In the genomic region with DNA sequence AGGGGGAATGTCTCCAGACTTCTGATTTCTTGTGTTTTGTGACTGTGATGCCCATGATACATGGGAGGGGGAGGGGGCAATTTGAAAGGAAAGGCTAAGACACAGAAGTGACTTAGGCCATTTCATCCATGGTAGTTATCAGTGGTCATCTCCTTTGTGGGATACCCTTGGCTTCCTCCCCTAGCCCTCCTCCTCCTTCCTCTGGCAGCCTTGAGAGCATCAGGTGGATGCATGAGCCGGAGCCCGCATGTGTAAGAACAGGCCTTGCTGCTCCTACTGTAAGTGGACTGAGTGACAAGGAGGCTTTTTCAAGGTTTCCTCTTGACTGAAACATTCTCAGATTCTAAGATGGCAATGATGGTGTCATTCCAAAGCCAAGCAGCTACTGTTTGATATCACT, we compare ENCODE assay signal across 9 cellular contexts. TPM values are rescaled to one million over a fixed set of nuclear protein-coding genes. Genes with fewer than 3 reads are reported as not detected.
DNase-seq lines count a peak whose midpoint lies in the region; ATAC-seq and TF ChIP-seq lines count a peak whose summit lies in the region.
"Had no signal": no experiment of that assay in that cellular context is flagged by ENCODE, and none has a peak within 500 bp of the region (broad histone marks: within the 10 kb centered on the region; RNA-seq: fewer than 3 reads in every experiment).

No MANE protein-coding gene starts in this region.

- H3K9ac ChIP-seq in ES-I3 (ENCODE audit: low read depth, low read length) (peak overlapping the region; percentile 87; the same call in 1 of the 2 replicates), MM.1S (ENCODE audit: low read length) (no peak overlapping the region)

- no peak overlapping the region for H2AFZ ChIP-seq in MM.1S (ENCODE audit: low read length)
- no peak overlapping the region for H2AFZ ChIP-seq in neuron (ENCODE audit: low read depth, low read length)

- H4K20me1 ChIP-seq in MM.1S (ENCODE audit: insufficient read depth, low read length) = peaks cover 3% of the 10 kb centered on the region; the same call in 1 of the 2 replicates

- intact Hi-C loops in body of pancreas (cut with DNase I) = no loop called here

- 0 out of 2 replicates have a peak, but pooled peaks cover 10% of the 10 kb centered on the region for H3F3A ChIP-seq in MM.1S (ENCODE audit: insufficient read depth, low read length)

- H3K9me3 ChIP-seq in ES-I3 (ENCODE audit: control insufficient read depth, insufficient read depth, low read length) (no peaks in the 10 kb centered on the region), MM.1S (replicated peaks; ENCODE audit: insufficient read depth, low read length) (no peaks in the 10 kb centered on the region), neuron (ENCODE audit: low read length) (no peaks in the 10 kb centered on the region), body of pancreas (no peaks in the 10 kb centered on the region)

- H3K79me2 ChIP-seq in MM.1S (ENCODE audit: low read length) = no peaks in the 10 kb centered on the region

- TF ChIP-seq POLR2A in body of pancreas (IDR thresholded peaks at IDR 0.05) = no peak

- peaks cover 71% of the 10 kb centered on the region for H3K27me3 ChIP-seq in MM.1S (replicated peaks; ENCODE audit: insufficient read depth, low read length)
- no peaks in the 10 kb centered on the region for H3K27me3 ChIP-seq in neuron (ENCODE audit: insufficient read depth, low read length)
- H3K27me3 ChIP-seq in body of pancreas = no peaks in the 10 kb centered on the region

- TF ChIP-seq CTCF in MM.1S (IDR thresholded peaks at IDR 0.05; ENCODE audit: low read length) (no peak), body of pancreas (IDR thresholded peaks at IDR 0.05) (no peak)

- H3K4me2 ChIP-seq in MM.1S (ENCODE audit: low read depth, low read length) = no peak overlapping the region

- ATAC-seq in GM18520 (IDR thresholded peaks at IDR 0.05; ENCODE audit: unreplicated experiment) (no peak), GM19035 (IDR thresholded peaks at IDR 0.05; ENCODE audit: unreplicated experiment) (no peak), HG03097 (IDR thresholded peaks at IDR 0.05; ENCODE audit: low FRiP score, unreplicated experiment) (no peak), body of pancreas (no peak)

- DNase-seq in MM.1S (no peak), cerebellar cortex (ENCODE audit: low spot score) (peak; percentile 52), body of pancreas (no peak)
- DNase-seq: NCI-H446 treated with DMSO at 0.1 percent for 48 hours had no signal

- WGBS in body of pancreas, 2 donors = 88 to 93% methylated on average over 2 of the region's 2 CpGs

- H3K27ac ChIP-seq in MM.1S (ENCODE audit: low read length) = no peak overlapping the region
- no peak overlapping the region for H3K27ac ChIP-seq in body of pancreas

- no peaks in the 10 kb centered on the region for H3K36me3 ChIP-seq in ES-I3 (ENCODE audit: insufficient read depth, low read length)
- no peaks in the 10 kb centered on the region for H3K36me3 ChIP-seq in MM.1S (replicated peaks; ENCODE audit: insufficient read depth, low read length)
- H3K36me3 ChIP-seq in neuron (ENCODE audit: insufficient read depth, low read length) = no peaks in the 10 kb centered on the region
- no peaks in the 10 kb centered on the region for H3K36me3 ChIP-seq in body of pancreas (replicated peaks in 1 of 2; ENCODE audit: insufficient read depth in 1 of 2, low read depth in 2 of 2)

- no peaks in the 10 kb centered on the region for H3K4me1 ChIP-seq in ES-I3 (ENCODE audit: insufficient read depth, low read length)
- H3K4me1 ChIP-seq in MM.1S (ENCODE audit: low read length) = no peaks in the 10 kb centered on the region
- no peaks in the 10 kb centered on the region for H3K4me1 ChIP-seq in neuron (ENCODE audit: insufficient read depth, low read length)
- H3K4me1 ChIP-seq in body of pancreas = peaks cover 10% of the 10 kb centered on the region

- H3K9me2 ChIP-seq in MM.1S (replicated peaks; ENCODE audit: insufficient read depth, low read length) = no peaks in the 10 kb centered on the region

- H3K4me3 ChIP-seq in MM.1S (ENCODE audit: low read length) (peak overlapping the region; percentile 57; the same call in 1 of the 2 replicates), neuron (ENCODE audit: low read length) (peak overlapping the region; percentile 86), body of pancreas (no peak overlapping the region)

RNA-seq across cellular contexts. Expression of a gene that starts 0.9 kb away (rescaled TPM):
- total RNA-seq in body of pancreas = 1 to 10 TPM; 1.3 to 2.3 TPM

Comparison
In these comparisons a context has a peak if more than half of its experiments do, and no peak if none do; other contexts are left out.
1. H3K4me3 ChIP-seq: peak in MM.1S (single experiment) and neuron (single experiment); none in body of pancreas (0 of 2).